Comparison of ENCODE assay signal across 8 cellular contexts in genomic region chr1:110962892-110963665, GRCh38. TPM values are rescaled to one million over a fixed set of nuclear protein-coding genes. Genes with fewer than 3 reads are reported as not detected.
DNase-seq lines count a peak whose midpoint lies in the region; ATAC-seq and TF ChIP-seq lines count a peak whose summit lies in the region.

No MANE protein-coding gene starts in this region.

- H3K36me3 Mint-ChIP-seq in Calu3 (ENCODE audit: insufficient read depth, unreplicated experiment), result peaks cover 53% of the 10 kb centered on the region

- no peak for TF ChIP-seq CTCF in Calu3 (IDR thresholded peaks at IDR 0.05; ENCODE audit: unreplicated experiment)
- TF ChIP-seq CTCF in LNCaP clone FGC (IDR thresholded peaks at IDR 0.05; ENCODE audit: control insufficient read depth, extremely low read depth, insufficient read depth), result peak; percentile 11; the same call in 1 of the 2 replicates
- TF ChIP-seq CTCF in gastroesophageal sphincter (IDR thresholded peaks at IDR 0.05), result no peak
- peak; percentile 18 for TF ChIP-seq CTCF in neutrophil (IDR thresholded peaks at IDR 0.05)

- H3K27me3 ChIP-seq in gastroesophageal sphincter (peaks cover 21% of the 10 kb centered on the region), neutrophil (peaks cover 28% of the 10 kb centered on the region), subcutaneous abdominal adipose tissue (ENCODE audit: control insufficient read depth in 5 of 5, insufficient read depth in 4 of 5, low read length in 5 of 5) (peaks cover 0 to 6% (median 3%) of the 10 kb centered on the region in 5 donors)

- ATAC-seq in GM21717 (IDR thresholded peaks at IDR 0.05; ENCODE audit: unreplicated experiment), result peak; percentile 32
- peak; percentile 30 for ATAC-seq in gastroesophageal sphincter

- TF ChIP-seq POLR2A in gastroesophageal sphincter (IDR thresholded peaks at IDR 0.05), result no peak

- no peak for TF ChIP-seq EP300 in gastroesophageal sphincter (IDR thresholded peaks at IDR 0.05)

- H3K9me3 Mint-ChIP-seq in Calu3 (ENCODE audit: low read depth, unreplicated experiment), result peaks cover 22% of the 10 kb centered on the region

- intact Hi-C loops in Calu3 (cut with micrococcal nuclease; ENCODE audit: unreplicated experiment), result no loop called here

- H3K4me3 Mint-ChIP-seq in Calu3 (ENCODE audit: low read depth, unreplicated experiment), result peak overlapping the region; percentile 75

- BruUV-seq in Calu3 (replicated peaks; lab: Mats Ljungman, UMichigan), result TSS peak; percentile 67

- WGBS in gastroesophageal sphincter (ENCODE audit: low coverage in 1 of 2), 2 donors, result 12 to 20% methylated on average over 10 to 12 of the region's 37 CpGs

- H3K4me1 ChIP-seq in gastroesophageal sphincter (peaks cover 0 to 13% (median 0%) of the 10 kb centered on the region in 3 donors), neutrophil (ENCODE audit: control insufficient read depth in 1 of 2, insufficient read depth in 1 of 2, low read depth in 1 of 2, low read length in 1 of 2) (peaks cover 14 to 18% of the 10 kb centered on the region in 2 experiments), subcutaneous abdominal adipose tissue (ENCODE audit: control insufficient read depth in 5 of 5, insufficient read depth in 5 of 5, low read length in 5 of 5) (peaks cover 3 to 22% (median 10%) of the 10 kb centered on the region in 5 donors)

- H3K4me1 Mint-ChIP-seq in Calu3 (ENCODE audit: low read depth, unreplicated experiment), result peaks cover 22% of the 10 kb centered on the region

- H3K36me3 ChIP-seq in gastroesophageal sphincter (peaks cover 0 to 5% of the 10 kb centered on the region in 2 donors), neutrophil (no peaks in the 10 kb centered on the region), subcutaneous abdominal adipose tissue (ENCODE audit: control insufficient read depth in 5 of 5, insufficient read depth in 5 of 5, low read length in 5 of 5) (peaks cover 0 to 4% (median 0%) of the 10 kb centered on the region in 5 donors)

- DNase-seq in Calu3, result peak; percentile 32
- DNase-seq in LNCaP clone FGC (ENCODE audit: low read depth), result peak; percentile 33
- peak; percentile 24 for DNase-seq in SIG-M5 (lab: John Stamatoyannopoulos, UW)
- DNase-seq in activated naive CD4-positive, alpha-beta T cell treated with Interleukin-2 at 50 U/mL for 16 hours, result peak; percentile 61

- peak overlapping the region; percentile 85 for H3K4me3 ChIP-seq in LNCaP clone FGC (ENCODE audit: low read depth, low read length)
- peak overlapping the region; percentile 58 to 64 for H3K4me3 ChIP-seq in gastroesophageal sphincter
- H3K4me3 ChIP-seq in neutrophil (ENCODE audit: low read depth in 1 of 2, low read length in 1 of 2), result peak overlapping the region; percentile 80 to 83
- peak overlapping the region; percentile 75 to 95 (median 91) for H3K4me3 ChIP-seq in subcutaneous abdominal adipose tissue (ENCODE audit: low read depth in 1 of 5, low read length in 5 of 5)

- CTCF ChIA-PET in Calu3 (lab: Charles Lee), result no interaction called here

- H3K27ac Mint-ChIP-seq in Calu3 (ENCODE audit: unreplicated experiment), result peak overlapping the region; percentile 99

- H3K27me3 Mint-ChIP-seq in Calu3 (ENCODE audit: unreplicated experiment), result no peaks in the 10 kb centered on the region

- peak overlapping the region; percentile 57 to 89 (median 81) for H3K9ac ChIP-seq in subcutaneous abdominal adipose tissue (ENCODE audit: low read length in 5 of 5)

- H3K27ac ChIP-seq in gastroesophageal sphincter (peak overlapping the region; percentile 76 to 95 (median 90)), neutrophil (peak overlapping the region; percentile 95), subcutaneous abdominal adipose tissue (ENCODE audit: low read depth, low read length) (peak overlapping the region; percentile 92)

- H3K9me3 ChIP-seq in gastroesophageal sphincter, result peaks cover 0 to 47% (median 0%) of the 10 kb centered on the region in 3 donors
- H3K9me3 ChIP-seq in neutrophil, result peaks cover 18% of the 10 kb centered on the region
- peaks cover 0 to 30% (median 20%) of the 10 kb centered on the region in 5 donors for H3K9me3 ChIP-seq in subcutaneous abdominal adipose tissue (ENCODE audit: control insufficient read depth in 5 of 5, low read length in 5 of 5)

RNA-seq across cellular contexts. Expression of gene LRIF1, which starts 0.6 kb away (rescaled TPM):
- total RNA-seq in Calu3 (2022) (17.9 and 19.8 TPM in 2 replicates), gastroesophageal sphincter (10 to 100 TPM in 1 of 4 donors, 1 to 10 TPM in 3; 6.4 to 10.2 (median 7.4) TPM)

Comparison
In these comparisons a context has a peak if more than half of its experiments do, and no peak if none do; other contexts are left out.
1. Peak in every context shown above with its lines: DNase-seq, ATAC-seq, H3K4me3 ChIP-seq and H3K27ac ChIP-seq.
2. CTCF ChIP-seq: peak in LNCaP clone FGC (single experiment) and neutrophil (single experiment); none in Calu3 (single experiment) and gastroesophageal sphincter (0 of 4).